In the genomic region with DNA sequence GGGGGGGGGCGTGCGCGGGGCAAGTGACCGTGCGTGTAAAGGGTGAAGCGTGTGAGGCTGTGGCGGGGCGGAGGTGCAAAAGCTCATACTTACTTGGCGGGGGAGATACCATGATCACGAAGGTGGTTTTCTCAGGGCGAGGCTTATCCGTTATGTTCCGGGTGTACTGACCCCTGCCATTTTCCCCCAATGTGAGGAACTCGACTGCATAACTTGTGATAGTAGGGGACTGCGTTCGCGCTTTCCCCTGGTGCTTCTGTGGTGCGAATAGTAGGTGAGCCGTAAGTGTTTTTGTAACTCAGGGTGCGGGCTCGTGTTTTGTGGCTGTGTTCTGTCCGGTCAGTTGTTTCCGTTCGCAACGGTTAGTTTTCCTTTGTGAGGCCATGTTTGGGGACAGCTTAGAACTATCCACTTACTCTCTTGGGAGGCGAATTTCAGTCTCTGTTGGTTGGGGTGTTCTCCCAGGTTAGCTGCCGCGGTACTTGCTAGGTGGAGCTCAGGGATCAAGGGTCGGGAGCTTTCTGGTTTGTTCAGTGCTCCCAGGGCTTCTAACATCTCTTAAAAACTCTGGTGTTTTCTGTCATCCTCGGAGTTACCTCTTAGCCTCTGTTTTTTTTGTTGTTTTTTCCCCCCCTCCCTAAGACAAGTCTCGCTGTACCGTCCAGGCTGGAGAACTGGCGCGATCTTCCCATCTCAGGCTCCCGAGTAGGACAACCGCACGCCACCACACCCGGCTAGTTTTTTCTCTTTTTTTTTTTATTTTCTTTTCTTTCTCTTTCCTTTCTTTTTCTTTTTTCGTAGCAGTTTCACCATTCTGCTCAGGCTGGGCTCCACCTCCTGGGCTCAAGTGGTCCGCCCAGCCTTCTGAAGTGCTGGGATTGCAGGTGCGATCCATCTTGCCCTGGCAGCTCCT, we compare ENCODE assay signal across 8 cellular contexts. TPM values are rescaled to one million over a fixed set of nuclear protein-coding genes. Genes with fewer than 3 reads are reported as not detected.
DNase-seq lines count a peak whose midpoint lies in the region; ATAC-seq lines count a peak whose summit lies in the region.
"Not testable (repeated sequence)": the region's sequence is repeated elsewhere in the genome, so short reads cannot be mapped to it uniquely, and the experiment has no call there.

No MANE protein-coding gene starts in this region.

- H3K27me3 ChIP-seq in ACC112 (ENCODE audit: insufficient read depth, low read length); skeletal muscle satellite cell (ENCODE audit: control insufficient read depth, insufficient read depth, low read length): not testable (repeated sequence)

- not testable (repeated sequence) for H3K9me3 ChIP-seq in skeletal muscle satellite cell (replicated peaks; ENCODE audit: low read length)

- peak overlapping the region; percentile 98 for H3K4me3 Mint-ChIP-seq in central memory CD8-positive, alpha-beta T cell

- H3K4me3 ChIP-seq in ACC112 (ENCODE audit: low read depth, low read length) (peak overlapping the region; percentile 65), skeletal muscle satellite cell (ENCODE audit: low read length) (peak overlapping the region; percentile 50)

- H3K4me1 Mint-ChIP-seq in central memory CD8-positive, alpha-beta T cell: peaks cover 14% of the 10 kb centered on the region

- H3K27me3 Mint-ChIP-seq in central memory CD8-positive, alpha-beta T cell: not testable (repeated sequence)

- DNase-seq in NCI-H345 (lab: John Stamatoyannopoulos, UW): peak; percentile 96
- peak; percentile 76 to 92 for DNase-seq in central memory CD8-positive, alpha-beta T cell (ENCODE audit: low spot score in 2 of 2)
- DNase-seq in iPS-NIHi7 (ENCODE audit: extremely low spot score): peak; percentile 72

- H3K36me3 Mint-ChIP-seq in central memory CD8-positive, alpha-beta T cell (ENCODE audit: insufficient read depth): peaks cover 23% of the 10 kb centered on the region

- not testable (repeated sequence) for H3K4me1 ChIP-seq in ACC112 (ENCODE audit: control insufficient read depth, insufficient read depth, low read length, unreplicated experiment); skeletal muscle satellite cell (ENCODE audit: control insufficient read depth, insufficient read depth, low read length)

- H3K27ac Mint-ChIP-seq in central memory CD8-positive, alpha-beta T cell (ENCODE audit: low read depth): peak overlapping the region; percentile 100

- ATAC-seq in GM19023 (IDR thresholded peaks at IDR 0.05; ENCODE audit: unreplicated experiment) (peak; percentile 89), HG03108 (IDR thresholded peaks at IDR 0.05; ENCODE audit: unreplicated experiment) (peak; percentile 89)
- ATAC-seq in activated CD4-positive, CD25-positive, alpha-beta regulatory T cell treated with anti-CD3 and anti-CD28 coated beads, Interleukin-2, amount 50 U/mL, for 24 hours: peak; percentile 82 to 85
- peak; percentile 84 for ATAC-seq in central memory CD8-positive, alpha-beta T cell (replicated peaks; ENCODE audit: extremely low read depth, poor library complexity, severe bottlenecking)

- H3K9me3 Mint-ChIP-seq in central memory CD8-positive, alpha-beta T cell: not testable (repeated sequence)

- H3K36me3 ChIP-seq in ACC112 (ENCODE audit: insufficient read depth, low read length); skeletal muscle satellite cell (ENCODE audit: insufficient read depth, low read length): not testable (repeated sequence)

- not testable (repeated sequence) for H2AFZ ChIP-seq in ACC112 (ENCODE audit: low read length, unreplicated experiment)

- peak overlapping the region; percentile 39 for H3K9ac ChIP-seq in skeletal muscle satellite cell (ENCODE audit: low read depth, low read length)

- not testable (repeated sequence) for H3K79me2 ChIP-seq in ACC112 (ENCODE audit: control insufficient read depth, insufficient read depth, low read length, unreplicated experiment)

- peak overlapping the region; percentile 64 for H3K27ac ChIP-seq in ACC112 (ENCODE audit: low read depth, low read length)

- H3K4me2 ChIP-seq in skeletal muscle satellite cell (ENCODE audit: low read length): peak overlapping the region; percentile 65

RNA-seq across cellular contexts. Expression of gene PPIAL4E, which starts 39.3 kb away (rescaled TPM):
- not detected in 2 replicates for total RNA-seq in skeletal muscle satellite cell (2012; rRNA removed)

RNA-seq across cellular contexts. Expression of gene NBPF15, which starts 48.7 kb away (rescaled TPM):
- total RNA-seq in skeletal muscle satellite cell (2012; rRNA removed): 27.3 and 31.7 TPM in 2 replicates

Comparison
In these comparisons a context has a peak if more than half of its experiments do, and no peak if none do; other contexts are left out.
1. Peak in every context shown above with its lines: DNase-seq, ATAC-seq, H3K4me3 ChIP-seq and H3K27ac ChIP-seq.